Comparison of ENCODE assay signal across 8 cellular contexts in the genomic region with DNA sequence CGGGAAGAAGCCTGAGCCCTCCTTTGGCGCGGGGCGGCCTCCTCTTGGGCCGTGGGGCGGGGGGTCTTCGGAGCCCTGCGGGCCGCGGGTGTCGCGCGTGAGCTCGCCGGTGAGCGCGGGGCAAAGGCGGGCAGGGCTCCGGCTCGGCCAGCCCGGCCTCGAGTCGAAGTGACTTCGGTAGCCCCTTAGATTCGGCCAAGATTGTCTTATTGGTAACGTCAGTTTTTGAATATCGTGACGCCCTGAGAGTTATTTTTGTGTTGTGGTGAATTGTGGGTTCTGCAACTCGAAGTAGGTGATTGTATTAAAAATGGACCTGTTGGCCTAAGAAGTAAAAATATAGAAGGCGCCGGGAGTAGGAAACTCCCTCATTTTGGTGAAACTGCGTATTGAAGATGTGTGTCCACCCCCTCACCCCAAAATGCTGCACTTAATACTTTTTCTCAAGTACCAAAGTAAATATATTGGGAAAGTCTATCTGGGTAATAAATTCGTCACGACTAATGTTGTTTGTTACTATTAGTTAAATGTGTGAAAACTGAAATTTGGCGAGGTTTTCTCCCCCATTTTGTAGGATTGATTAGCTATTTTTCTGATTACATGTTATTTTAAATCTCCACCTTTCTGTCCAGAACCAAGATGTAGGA. TPM values are rescaled to one million over a fixed set of nuclear protein-coding genes. Genes with fewer than 3 reads are reported as not detected.
DNase-seq lines count a peak whose midpoint lies in the region; ATAC-seq, FAIRE-seq and TF ChIP-seq lines count a peak whose summit lies in the region.

No MANE protein-coding gene starts in this region.

- DNase-seq in A549 (ENCODE audit: low read depth in 1 of 2, low spot score in 1 of 2) (peak; percentile 10 to 23), right atrium auricular region (ENCODE audit: low spot score) (no peak), sigmoid colon (no peak)
- DNase-seq in activated T-helper 1 cell treated with anti-CD3 and anti-CD28 coated beads, Interleukin-12 subunit alpha, Interleukin-12 subunit beta, Interleukin-2, Interleukin-4 antibody, amounts not matched to agents 30 ng/mL and 10 ng/mL and 1 ng/mL, durations not matched to agents 14 hours and 24 hours and 36 hours (ENCODE audit: low spot score): no peak

- H3K27me3 Mint-ChIP-seq in activated T-helper 1 cell treated with anti-CD3 and anti-CD28 coated beads, Interleukin-12 subunit alpha, Interleukin-12 subunit beta, Interleukin-2, Interleukin-4 antibody, amounts not matched to agents 30 ng/mL and 10 ng/mL and 1 ng/mL, durations not matched to agents 14 hours and 24 hours and 36 hours (ENCODE audit: insufficient read depth): no peaks in the 10 kb centered on the region

- no peaks in the 10 kb centered on the region for H3K27me3 ChIP-seq in right atrium auricular region
- no peaks in the 10 kb centered on the region for H3K27me3 ChIP-seq in sigmoid colon

- H3K36me3 ChIP-seq in right atrium auricular region (peaks cover 18% of the 10 kb centered on the region), sigmoid colon (peaks cover 0 to 19% (median 0%) of the 10 kb centered on the region in 4 donors)

- WGBS in A549 (ENCODE audit: missing lambda C conversion rate): 2% methylated on average over 24 of the region's 35 CpGs
- 0% methylated on average over 35 of the region's 35 CpGs for WGBS in sigmoid colon, 2 donors

- H3K9me3 ChIP-seq in A549: no peaks in the 10 kb centered on the region
- H3K9me3 ChIP-seq in right atrium auricular region: no peaks in the 10 kb centered on the region
- H3K9me3 ChIP-seq in sigmoid colon: no peaks in the 10 kb centered on the region

- peaks cover 34% of the 10 kb centered on the region for H3K4me1 ChIP-seq in A549
- H3K4me1 ChIP-seq in right atrium auricular region: peaks cover 0 to 60% of the 10 kb centered on the region in 2 donors
- peaks cover 0 to 58% (median 53%) of the 10 kb centered on the region in 4 donors for H3K4me1 ChIP-seq in sigmoid colon

- ATAC-seq in A549 (peak in 1 of 2 experiments; percentile 55; a peak in 3 of 6 replicates), GM18502 (IDR thresholded peaks at IDR 0.05; ENCODE audit: poor library complexity, unreplicated experiment) (peak; percentile 9), HG03460 (IDR thresholded peaks at IDR 0.05; ENCODE audit: unreplicated experiment) (peak; percentile 14), GM18519 (IDR thresholded peaks at IDR 0.05; ENCODE audit: low FRiP score, unreplicated experiment) (no peak), GM21360 (IDR thresholded peaks at IDR 0.05; ENCODE audit: unreplicated experiment) (no peak)

- POLR2A ChIA-PET in A549 (lab: Yijun Ruan, JAX): interaction anchor here (1.0 to 2.9 kb wide), 5 partner anchors 98 to 414 kb away, joined by 3 to 84 read pairs (median 3); a partner anchor contains a TSS

- H3K4me2 ChIP-seq in A549: peak overlapping the region; percentile 82

- H3K4me3 Mint-ChIP-seq in activated T-helper 1 cell treated with anti-CD3 and anti-CD28 coated beads, Interleukin-12 subunit alpha, Interleukin-12 subunit beta, Interleukin-2, Interleukin-4 antibody, amounts not matched to agents 30 ng/mL and 10 ng/mL and 1 ng/mL, durations not matched to agents 14 hours and 24 hours and 36 hours: peak overlapping the region; percentile 98

- TF ChIP-seq EP300 in A549 (IDR thresholded peaks at IDR 0.05) (no peak), sigmoid colon (IDR thresholded peaks at IDR 0.05) (no peak)

- peak overlapping the region; percentile 97 to 99 for H3K27ac ChIP-seq in A549
- peak overlapping the region; percentile 97 to 99 for H3K27ac ChIP-seq in right atrium auricular region
- H3K27ac ChIP-seq in sigmoid colon: peak overlapping the region; percentile 97 to 99 (median 98)

- FAIRE-seq in A549 (lab: Jason Lieb, UNC): no peak

- H3K36me3 Mint-ChIP-seq in activated T-helper 1 cell treated with anti-CD3 and anti-CD28 coated beads, Interleukin-12 subunit alpha, Interleukin-12 subunit beta, Interleukin-2, Interleukin-4 antibody, amounts not matched to agents 30 ng/mL and 10 ng/mL and 1 ng/mL, durations not matched to agents 14 hours and 24 hours and 36 hours (ENCODE audit: low read depth): peaks cover 40% of the 10 kb centered on the region

- H3K4me1 Mint-ChIP-seq in activated T-helper 1 cell treated with anti-CD3 and anti-CD28 coated beads, Interleukin-12 subunit alpha, Interleukin-12 subunit beta, Interleukin-2, Interleukin-4 antibody, amounts not matched to agents 30 ng/mL and 10 ng/mL and 1 ng/mL, durations not matched to agents 14 hours and 24 hours and 36 hours (ENCODE audit: low read depth): peaks cover 50% of the 10 kb centered on the region

- intact Hi-C loops in activated T-helper 1 cell treated with anti-CD3 and anti-CD28 coated beads, Interleukin-12 subunit alpha, Interleukin-12 subunit beta, Interleukin-2, Interleukin-4 antibody, amounts not matched to agents 30 ng/mL and 10 ng/mL and 1 ng/mL, durations not matched to agents 14 hours and 24 hours and 36 hours (cut with micrococcal nuclease): loop anchor here (1.0 to 10.0 kb wide), 10 partner anchors 98 to 1816 kb away; a partner anchor contains a TSS
- intact Hi-C loops in sigmoid colon (cut with DNase I): loop anchor here (1.0 to 10.0 kb wide), 6 partner anchors 84 to 746 kb away; a partner anchor contains a TSS

- H3K4me3 ChIP-seq in A549: peak overlapping the region; percentile 91
- H3K4me3 ChIP-seq in right atrium auricular region: peak overlapping the region; percentile 75 to 97
- peak overlapping the region; percentile 92 to 95 (median 92) for H3K4me3 ChIP-seq in sigmoid colon

- H3K9me3 Mint-ChIP-seq in activated T-helper 1 cell treated with anti-CD3 and anti-CD28 coated beads, Interleukin-12 subunit alpha, Interleukin-12 subunit beta, Interleukin-2, Interleukin-4 antibody, amounts not matched to agents 30 ng/mL and 10 ng/mL and 1 ng/mL, durations not matched to agents 14 hours and 24 hours and 36 hours: no peaks in the 10 kb centered on the region

- H3K27ac Mint-ChIP-seq in activated T-helper 1 cell treated with anti-CD3 and anti-CD28 coated beads, Interleukin-12 subunit alpha, Interleukin-12 subunit beta, Interleukin-2, Interleukin-4 antibody, amounts not matched to agents 30 ng/mL and 10 ng/mL and 1 ng/mL, durations not matched to agents 14 hours and 24 hours and 36 hours: peak overlapping the region; percentile 98

- no peak for TF ChIP-seq RAD21 in A549 (conservative IDR thresholded peaks at IDR 0.05 in 1 of 2, IDR thresholded peaks at IDR 0.05 in 1 of 2)

- TF ChIP-seq CTCF in A549 (IDR thresholded peaks at IDR 0.05): no peak
- TF ChIP-seq CTCF in right atrium auricular region (IDR thresholded peaks at IDR 0.05): no peak
- TF ChIP-seq CTCF in sigmoid colon (IDR thresholded peaks at IDR 0.05): no peak

- TF ChIP-seq POLR2A in A549 (IDR thresholded peaks at IDR 0.05; ENCODE audit: low read length) (no peak), sigmoid colon (IDR thresholded peaks at IDR 0.05) (no peak)

- CTCF ChIA-PET in A549 (lab: Yijun Ruan, JAX): interaction anchor here (1.0 to 2.1 kb wide), 10 partner anchors 14 to 597 kb away, joined by 3 to 14 read pairs (median 6); no protein-coding TSS in a partner anchor

TF ChIP-seq in A549, 52 proteins besides CTCF, POLR2A, EP300 and RAD21:
- TF ChIP-seq FOSL2 (IDR thresholded peaks at IDR 0.05) (no peak), FOSL2 (CRISPR knock-in tag; IDR thresholded peaks at IDR 0.05) (no peak), RARB (CRISPR knock-in tag; IDR thresholded peaks at IDR 0.05) (0 out of 2 replicates have a peak, but pooled peaks have one; percentile 4)

RNA-seq across cellular contexts. Expression of a gene that starts 0.7 kb away (rescaled TPM):
- 66.4 and 68.6 TPM in 2 replicates for polyA plus RNA-seq in A549 (2011; rRNA removed)
- polyA plus RNA-seq in A549 (2012; cell fraction: cytosol; rRNA removed): 12.5 and 14.6 TPM in 2 replicates
- polyA plus RNA-seq in A549 (2012; cell fraction: nucleus; rRNA removed): 10.8 and 14.8 TPM in 2 replicates
- 64.3 to 70.7 TPM (median 65.3 TPM) in 3 replicates for polyA plus RNA-seq in A549 (2017; fragmentation: RNase III; extraction: RNeasy Plus Mini Kit Qiagen cat#74134 plus additional on column Dnase treatment)
- 33.5 and 33.8 TPM in 2 replicates for polyA minus RNA-seq in A549 (2011; rRNA and poly(A)+ RNA removed)
- total RNA-seq in activated T-helper 1 cell treated with anti-CD3 and anti-CD28 coated beads, Interleukin-12 subunit alpha, Interleukin-12 subunit beta, Interleukin-2, Interleukin-4 antibody, amounts not matched to agents 30 ng/mL and 10 ng/mL and 1 ng/mL, durations not matched to agents 14 hours and 24 hours and 36 hours: 76.5 and 80.3 TPM in 2 replicates
- 10 to 100 TPM; 70.6 to 79.5 TPM for total RNA-seq in right atrium auricular region
- total RNA-seq in sigmoid colon: 100 to 1,000 TPM in 2 of 4 donors, 10 to 100 TPM in 2; 89.9 to 112 (median 103) TPM
- 10 to 100 TPM; 21.0 to 35.5 (median 28.2) TPM for polyA plus RNA-seq in sigmoid colon

Comparison
In these comparisons a context has a peak if more than half of its experiments do, and no peak if none do; other contexts are left out.
1. ATAC-seq: peak in GM18502 (single experiment) and HG03460 (single experiment); none in GM18519 (single experiment) and GM21360 (single experiment).
2. DNase-seq: peak in A549 (2 of 2); none in activated T-helper 1 cell treated with anti-CD3 and anti-CD28 coated beads, Interleukin-12 subunit alpha, Interleukin-12 subunit beta, Interleukin-2, Interleukin-4 antibody, amounts not matched to agents 30 ng/mL and 10 ng/mL and 1 ng/mL, durations not matched to agents 14 hours and 24 hours and 36 hours (single experiment), right atrium auricular region (single experiment) and sigmoid colon (single experiment).
3. Peak in every context shown above with its lines, with median percentiles within 50 percentile points of each other: H3K27ac ChIP-seq and H3K4me3 ChIP-seq.